In the genomic region with DNA sequence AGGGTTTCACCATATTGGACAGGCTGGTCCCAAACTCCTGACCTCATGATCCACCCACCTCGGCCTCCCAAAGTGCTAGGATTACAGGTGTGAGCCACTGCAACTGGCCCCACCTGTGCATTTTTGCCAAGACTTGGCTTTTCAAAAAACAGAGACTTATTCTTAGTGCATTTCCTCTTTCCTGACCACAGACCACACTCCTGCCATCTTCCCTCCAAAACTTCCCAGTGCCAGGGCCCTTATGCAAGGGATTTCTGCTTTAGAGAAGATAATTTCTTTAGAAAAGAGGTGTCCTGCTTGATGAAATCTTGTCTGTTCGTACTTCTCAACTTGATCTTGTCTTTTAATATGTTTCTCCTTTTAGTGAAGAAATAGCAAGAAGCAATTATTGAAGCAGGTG, we compare ENCODE assay signal across 20 cellular contexts.
"Had no signal": no experiment of that assay in that cellular context is flagged by ENCODE, and none has a peak within 500 bp of the region (broad histone marks: within the 10 kb centered on the region; RNA-seq: fewer than 3 reads in every experiment).

No MANE protein-coding gene starts in this region.

- H3K27ac ChIP-seq: esophagus muscularis mucosa, foreskin keratinocyte, gastroesophageal sphincter, heart left ventricle, hepatocyte, prostate gland, right atrium auricular region, sigmoid colon, testis, tibial artery had no signal

- ATAC-seq: foreskin keratinocyte; gastroesophageal sphincter; heart left ventricle; natural killer cell; stimulated activated memory B cell treated with anti-CD40 and anti-IgM and Interleukin-4, amounts not matched to agents 10 μg/mL and 1 μg/mL and 100 μg/mL, for 72 hours; stimulated activated naive CD8-positive, alpha-beta T cell treated with anti-CD3 and anti-CD28 coated beads, Interleukin-15, Interleukin-2, amounts not matched to agents 100 U/mL and 50 U/mL, for 24 hours had no signal

- H3K4me3 ChIP-seq: esophagus muscularis mucosa, gastroesophageal sphincter, heart left ventricle, hepatocyte, lung, prostate gland, right atrium auricular region, sigmoid colon, testis, tibial artery had no signal

- H3K36me3 ChIP-seq: esophagus muscularis mucosa, gastroesophageal sphincter, heart left ventricle, prostate gland, right atrium auricular region, sigmoid colon, tibial artery had no signal

- H3K4me1 ChIP-seq: prostate gland had no signal

- H3K79me2 ChIP-seq: hepatocyte had no signal

- H3K27me3 ChIP-seq: hepatocyte, right atrium auricular region, testis had no signal

- FAIRE-seq: endothelial cell of umbilical vein, kidney had no signal

- H3K9me3 ChIP-seq: esophagus muscularis mucosa, gastroesophageal sphincter, heart left ventricle, prostate gland, right atrium auricular region, sigmoid colon, testis, tibial artery had no signal

- DNase-seq: effector CD8-positive, alpha-beta T cell; foreskin keratinocyte; heart left ventricle; kidney; natural killer cell; sigmoid colon; stimulated activated CD4-positive, alpha-beta T cell treated with anti-CD3 and anti-CD28 coated beads, Interleukin-2, amount 100 ng/mL, for 24 hours; stimulated activated CD4-positive, alpha-beta T cell treated with anti-CD3 and anti-CD28 coated beads, Interleukin-4, amount 100 ng/mL, for 24 hours; stimulated activated naive CD8-positive, alpha-beta T cell treated with anti-CD3 and anti-CD28 coated beads, Interleukin-15, Interleukin-2, amounts not matched to agents 100 U/mL and 50 U/mL, for 24 hours; substantia nigra; testis; tibial artery had no signal
